In genomic region chr21:32592929-32593502, GRCh38 we compare ENCODE assay signal across 1 cellular context.
TF ChIP-seq lines count a peak whose summit lies in the region.

No MANE protein-coding gene starts in this region.

TF ChIP-seq in HepG2, 621 proteins besides CTCF, POLR2A, EP300 and RAD21 (continued from another document and continues in another):
- TF ChIP-seq ZBTB40 (IDR thresholded peaks at IDR 0.05) (no peak), ZBTB40 (CRISPR knock-in tag; IDR thresholded peaks at IDR 0.05) (peak; percentile 66; the same call in 1 of the 2 replicates), NFIC (IDR thresholded peaks at IDR 0.05; ENCODE audit: low read length) (peak; percentile 87), MBD4 (IDR thresholded peaks at IDR 0.05; ENCODE audit: borderline replicate concordance, low read length) (0 out of 2 replicates have a peak, but pooled peaks have one; percentile 55), PHF21A (CRISPR knock-in tag; IDR thresholded peaks at IDR 0.05) (peak; percentile 100), HOMEZ (CRISPR knock-in tag; IDR thresholded peaks at IDR 0.05; ENCODE audit: low read depth) (peak; percentile 68), ZEB1 (IDR thresholded peaks at IDR 0.05; ENCODE audit: insufficient replicate concordance, low read depth) (peak; percentile 91), ZNF296 (CRISPR knock-in tag; conservative IDR thresholded peaks at IDR 0.05) (no peak), RARA (CRISPR knock-in tag; IDR thresholded peaks at IDR 0.05) (peak; percentile 100), NR2F2 (IDR thresholded peaks at IDR 0.05; ENCODE audit: borderline replicate concordance, low read depth) (peak; percentile 98), ZNF317 (CRISPR knock-in tag; IDR thresholded peaks at IDR 0.05) (peak; percentile 46; the same call in 1 of the 2 replicates), ZMYM4 (CRISPR knock-in tag; IDR thresholded peaks at IDR 0.05) (peak; percentile 90), ZNF891 (CRISPR knock-in tag; IDR thresholded peaks at IDR 0.05) (0 out of 2 replicates have a peak, but pooled peaks have one; percentile 64), NFKBIZ (CRISPR knock-in tag; IDR thresholded peaks at IDR 0.05) (peak; percentile 80; the same call in 1 of the 2 replicates), ZNF598 (CRISPR knock-in tag; IDR thresholded peaks at IDR 0.05; ENCODE audit: borderline replicate concordance) (0 out of 2 replicates have a peak, but pooled peaks have one; percentile 57), ZNF792 (CRISPR knock-in tag; IDR thresholded peaks at IDR 0.05) (peak; percentile 75; the same call in 1 of the 2 replicates), SP4 (CRISPR knock-in tag; IDR thresholded peaks at IDR 0.05) (0 out of 2 replicates have a peak, but pooled peaks have one; percentile 46), CBX5 (CRISPR knock-in tag; IDR thresholded peaks at IDR 0.05; ENCODE audit: borderline replicate concordance) (peak; percentile 70; the same call in 1 of the 2 replicates), ISL2 (CRISPR knock-in tag; IDR thresholded peaks at IDR 0.05) (peak; percentile 89), ZNF607 (CRISPR knock-in tag; IDR thresholded peaks at IDR 0.05; ENCODE audit: borderline replicate concordance) (peak; percentile 30; the same call in 1 of the 2 replicates), NFE2 (CRISPR knock-in tag; IDR thresholded peaks at IDR 0.05) (peak; percentile 28; the same call in 1 of the 2 replicates), ZNF784 (CRISPR knock-in tag; IDR thresholded peaks at IDR 0.05; ENCODE audit: borderline replicate concordance) (peak; percentile 88), STAG1 (CRISPR knock-in tag; IDR thresholded peaks at IDR 0.05) (peak; percentile 41), ZNF17 (CRISPR knock-in tag; IDR thresholded peaks at IDR 0.05) (no peak), HOXA3 (CRISPR knock-in tag; IDR thresholded peaks at IDR 0.05) (peak; percentile 94), DNMT3B (CRISPR knock-in tag; conservative IDR thresholded peaks at IDR 0.05) (no peak), IRF1 (CRISPR knock-in tag; IDR thresholded peaks at IDR 0.05; ENCODE audit: low read depth) (no peak), THAP7 (CRISPR knock-in tag; IDR thresholded peaks at IDR 0.05) (peak; percentile 82; the same call in 1 of the 2 replicates), ZBTB43 (CRISPR knock-in tag; conservative IDR thresholded peaks at IDR 0.05) (peak; percentile 92), SMAD9 (CRISPR knock-in tag; IDR thresholded peaks at IDR 0.05) (no peak), ARID4A (CRISPR knock-in tag; IDR thresholded peaks at IDR 0.05; ENCODE audit: borderline replicate concordance) (peak; percentile 74; the same call in 1 of the 2 replicates), ZNF230 (CRISPR knock-in tag; IDR thresholded peaks at IDR 0.05) (peak; percentile 65; the same call in 1 of the 2 replicates), ZGPAT (CRISPR knock-in tag; IDR thresholded peaks at IDR 0.05) (peak; percentile 91), ZNF788 (CRISPR knock-in tag; IDR thresholded peaks at IDR 0.05; ENCODE audit: borderline replicate concordance) (peak; percentile 97), ZNF335 (CRISPR knock-in tag; IDR thresholded peaks at IDR 0.05) (peak; percentile 73; the same call in 1 of the 2 replicates), KDM6A (CRISPR knock-in tag; IDR thresholded peaks at IDR 0.05; ENCODE audit: low read depth) (peak; percentile 99), ZC3H13 (CRISPR knock-in tag; IDR thresholded peaks at IDR 0.05) (no peak), HMG20A (CRISPR knock-in tag; IDR thresholded peaks at IDR 0.05; ENCODE audit: borderline replicate concordance) (peak; percentile 100), ZNF264 (CRISPR knock-in tag; IDR thresholded peaks at IDR 0.05) (peak; percentile 71; the same call in 1 of the 2 replicates), ZNF724P (CRISPR knock-in tag; IDR thresholded peaks at IDR 0.05; ENCODE audit: borderline replicate concordance) (peak; percentile 79; the same call in 1 of the 2 replicates), LCORL (IDR thresholded peaks at IDR 0.05) (no peak), LCORL (CRISPR knock-in tag; IDR thresholded peaks at IDR 0.05) (peak; percentile 91), HOXD1 (CRISPR knock-in tag; IDR thresholded peaks at IDR 0.05) (peak; percentile 83; the same call in 1 of the 2 replicates), ZNF556 (CRISPR knock-in tag; IDR thresholded peaks at IDR 0.05; ENCODE audit: borderline replicate concordance) (peak; percentile 93)
